26 cellular contexts compared by ENCODE assay signal in genomic region chr3:174756200-174756829, GRCh38.
"Had no signal": no experiment of that assay in that cellular context is flagged by ENCODE, and none has a peak within 500 bp of the region (broad histone marks: within the 10 kb centered on the region; RNA-seq: fewer than 3 reads in every experiment).

No MANE protein-coding gene starts in this region.

- H3K36me3 ChIP-seq: colonic mucosa, left ventricle myocardium inferior, lower lobe of right lung, neural progenitor cell, spleen had no signal

- H3K27ac ChIP-seq: colonic mucosa, foreskin keratinocyte, hepatocyte, left ventricle myocardium inferior, lower lobe of right lung, neural progenitor cell, psoas muscle, spleen, testis, tibial nerve had no signal

- H3K4me3 ChIP-seq: colonic mucosa, hepatocyte, left ventricle myocardium inferior, lower lobe of right lung, neural progenitor cell, psoas muscle, spleen, testis, tibial nerve had no signal

- H3K4me3 Mint-ChIP-seq: endodermal cell; memory B cell; mesothelial cell of epicardium; natural killer cell treated with Interleukin-12 subunit alpha and Interleukin-12 subunit beta and Interleukin-15 and Interleukin-18, amount 100 ng/mL, for 72 hours; neural progenitor cell; stimulated activated naive B cell treated with anti-CD40 and anti-IgM and Interleukin-4, amounts not matched to agents 10 μg/mL and 1 μg/mL and 100 μg/mL, for 72 hours; stimulated activated naive CD8-positive, alpha-beta T cell treated with anti-CD3 and anti-CD28 coated beads, Interleukin-15, amount 100 ng/mL, for 72 hours had no signal

- ATAC-seq: foreskin keratinocyte; left cardiac atrium; lower lobe of right lung; natural killer cell treated with Interleukin-12 subunit alpha and Interleukin-12 subunit beta and Interleukin-15 and Interleukin-18, amount 100 ng/mL, for 72 hours; psoas muscle; sciatic nerve; stimulated activated naive B cell treated with anti-CD40 and anti-IgM and Interleukin-4, amounts not matched to agents 10 μg/mL and 1 μg/mL and 100 μg/mL, for 72 hours; stimulated activated naive CD8-positive, alpha-beta T cell treated with anti-CD3 and anti-CD28 coated beads, Interleukin-15, amount 100 ng/mL, for 72 hours had no signal

- H3K4me1 ChIP-seq: colonic mucosa, foreskin keratinocyte, left ventricle myocardium inferior, lower lobe of right lung, neural progenitor cell, psoas muscle, spleen, testis had no signal

- H3K27ac Mint-ChIP-seq: endodermal cell; memory B cell; mesothelial cell of epicardium; natural killer cell treated with Interleukin-12 subunit alpha and Interleukin-12 subunit beta and Interleukin-15 and Interleukin-18, amount 100 ng/mL, for 72 hours; neural progenitor cell; stimulated activated naive B cell treated with anti-CD40 and anti-IgM and Interleukin-4, amounts not matched to agents 10 μg/mL and 1 μg/mL and 100 μg/mL, for 72 hours; stimulated activated naive CD8-positive, alpha-beta T cell treated with anti-CD3 and anti-CD28 coated beads, Interleukin-15, amount 100 ng/mL, for 72 hours had no signal

- DNase-seq: colonic mucosa; effector CD4-positive, alpha-beta T cell; endodermal cell; erythroblast; foreskin keratinocyte; head of caudate nucleus; kidney; left cardiac atrium; left ventricle myocardium inferior; lower lobe of right lung; psoas muscle; retina; spleen; stimulated activated CD4-positive, alpha-beta T cell treated with anti-CD3 and anti-CD28 coated beads, Interleukin-15, amount 100 ng/mL, for 24 hours; stimulated activated CD4-positive, alpha-beta T cell treated with anti-CD3 and anti-CD28 coated beads, Interleukin-1b, Interleukin-23, amount 100 ng/mL, for 48 hours; stimulated activated CD4-positive, alpha-beta T cell treated with anti-CD3 and anti-CD28 coated beads, Interleukin-4, amount 100 ng/mL, for 24 hours; stimulated activated naive B cell treated with anti-CD40 and anti-IgM and Interleukin-4, amounts not matched to agents 10 μg/mL and 1 μg/mL and 100 μg/mL, for 72 hours; stimulated activated naive CD8-positive, alpha-beta T cell treated with anti-CD3 and anti-CD28 coated beads, Interleukin-15, amount 100 ng/mL, for 72 hours; testis had no signal

- H3K4me1 Mint-ChIP-seq: endodermal cell; memory B cell; stimulated activated naive B cell treated with anti-CD40 and anti-IgM and Interleukin-4, amounts not matched to agents 10 μg/mL and 1 μg/mL and 100 μg/mL, for 72 hours; stimulated activated naive CD8-positive, alpha-beta T cell treated with anti-CD3 and anti-CD28 coated beads, Interleukin-15, amount 100 ng/mL, for 72 hours had no signal

- H3K9me3 ChIP-seq: colonic mucosa, psoas muscle, testis had no signal

- H3K36me3 Mint-ChIP-seq: memory B cell; mesothelial cell of epicardium; natural killer cell treated with Interleukin-12 subunit alpha and Interleukin-12 subunit beta and Interleukin-15 and Interleukin-18, amount 100 ng/mL, for 72 hours; neural progenitor cell; stimulated activated naive B cell treated with anti-CD40 and anti-IgM and Interleukin-4, amounts not matched to agents 10 μg/mL and 1 μg/mL and 100 μg/mL, for 72 hours had no signal

- H3K27me3 Mint-ChIP-seq: memory B cell; natural killer cell treated with Interleukin-12 subunit alpha and Interleukin-12 subunit beta and Interleukin-15 and Interleukin-18, amount 100 ng/mL, for 72 hours; stimulated activated naive B cell treated with anti-CD40 and anti-IgM and Interleukin-4, amounts not matched to agents 10 μg/mL and 1 μg/mL and 100 μg/mL, for 72 hours; stimulated activated naive CD8-positive, alpha-beta T cell treated with anti-CD3 and anti-CD28 coated beads, Interleukin-15, amount 100 ng/mL, for 72 hours had no signal

- H3K27me3 ChIP-seq: colonic mucosa, foreskin keratinocyte, hepatocyte, neural progenitor cell, spleen, testis, tibial nerve had no signal
